18 cellular contexts compared by ENCODE assay signal in genomic region chr20:37517371-37517748, GRCh38. TPM values are rescaled to one million over a fixed set of nuclear protein-coding genes. Genes with fewer than 3 reads are reported as not detected.
DNase-seq lines count a peak whose midpoint lies in the region; ATAC-seq, FAIRE-seq and TF ChIP-seq lines count a peak whose summit lies in the region.
"Had no signal": no experiment of that assay in that cellular context is flagged by ENCODE, and none has a peak within 500 bp of the region (broad histone marks: within the 10 kb centered on the region; RNA-seq: fewer than 3 reads in every experiment).

No MANE protein-coding gene starts in this region.

- H3K4me2 ChIP-seq in K562 (ENCODE audit: insufficient read depth, low read length): no peak overlapping the region

- H3K36me3 ChIP-seq in K562 (ENCODE audit: control insufficient read depth, insufficient read depth, low read length): peaks cover 21% of the 10 kb centered on the region; the same call in 1 of the 3 replicates
- H3K36me3 ChIP-seq in vagina: peaks cover 0 to 20% of the 10 kb centered on the region in 2 donors

- WGBS in K562 (ENCODE audit: insufficient coverage, low coverage, missing lambda C conversion rate): 50% methylated on average over 5 of the region's 5 CpGs

- H3K27ac ChIP-seq in K562 (ENCODE audit: extremely low read depth, low read depth, low read length): no peak overlapping the region
- peak overlapping the region; percentile 25 for H3K27ac ChIP-seq in vagina
- H3K27ac ChIP-seq: upper lobe of right lung had no signal

- no peaks in the 10 kb centered on the region for H3K27me3 ChIP-seq in K562 (ENCODE audit: control insufficient read depth in 2 of 2, insufficient read depth in 2 of 2, low read length in 2 of 2)
- no peaks in the 10 kb centered on the region for H3K27me3 ChIP-seq in vagina
- H3K27me3 ChIP-seq: upper lobe of right lung had no signal

- peak overlapping the region; percentile 6 for H3K27ac Mint-ChIP-seq in neural crest cell (ENCODE audit: unreplicated experiment)
- H3K27ac Mint-ChIP-seq: activated CD4-positive, alpha-beta T cell treated with anti-CD3 and anti-CD28 coated beads for 36 hours; stimulated activated memory B cell treated with anti-CD40 and anti-IgM and Interleukin-4, amounts not matched to agents 10 μg/mL and 1 μg/mL and 100 μg/mL, for 72 hours had no signal

- TF ChIP-seq POLR2A in K562 (conservative IDR thresholded peaks at IDR 0.05) (no peak), vagina (IDR thresholded peaks at IDR 0.05) (no peak)

- POLR2A ChIA-PET in K562 (lab: Yijun Ruan, JAX): interaction anchor here (0.7 kb wide), 1 partner anchor 11 kb away, joined by 3 read pairs; no protein-coding TSS in a partner anchor

- peaks cover 52% of the 10 kb centered on the region for H3K4me1 Mint-ChIP-seq in neural crest cell

- CTCF ChIA-PET in K562 (lab: Yijun Ruan, JAX; ENCODE audit: low intra/inter-chr PET ratio): no interaction called here

- peaks cover 13% of the 10 kb centered on the region for H3K27me3 Mint-ChIP-seq in neural crest cell (ENCODE audit: low read depth)
- H3K27me3 Mint-ChIP-seq: activated CD4-positive, alpha-beta T cell treated with anti-CD3 and anti-CD28 coated beads for 36 hours; stimulated activated memory B cell treated with anti-CD40 and anti-IgM and Interleukin-4, amounts not matched to agents 10 μg/mL and 1 μg/mL and 100 μg/mL, for 72 hours had no signal

- H3K4me3 Mint-ChIP-seq in neural crest cell: no peak overlapping the region
- H3K4me3 Mint-ChIP-seq: activated CD4-positive, alpha-beta T cell treated with anti-CD3 and anti-CD28 coated beads for 36 hours; stimulated activated memory B cell treated with anti-CD40 and anti-IgM and Interleukin-4, amounts not matched to agents 10 μg/mL and 1 μg/mL and 100 μg/mL, for 72 hours had no signal

- intact Hi-C loops in K562 (cut with micrococcal nuclease) (no loop called here), vagina (cut with DNase I) (no loop called here)

- no peak for FAIRE-seq in K562 (lab: Jason Lieb, UNC)

- ATAC-seq in K562 (no peak), GM18861 (IDR thresholded peaks at IDR 0.05; ENCODE audit: unreplicated experiment) (no peak)
- ATAC-seq: activated CD4-positive, alpha-beta T cell treated with anti-CD3 and anti-CD28 coated beads for 36 hours; stimulated activated memory B cell treated with anti-CD40 and anti-IgM and Interleukin-4, amounts not matched to agents 10 μg/mL and 1 μg/mL and 100 μg/mL, for 72 hours had no signal

- no peaks in the 10 kb centered on the region for H3K9me3 Mint-ChIP-seq in neural crest cell
- H3K9me3 Mint-ChIP-seq: stimulated activated memory B cell treated with anti-CD40 and anti-IgM and Interleukin-4, amounts not matched to agents 10 μg/mL and 1 μg/mL and 100 μg/mL, for 72 hours had no signal

- no peaks in the 10 kb centered on the region; the same call in 1 of the 2 replicates for H4K20me1 ChIP-seq in K562 (replicated peaks; ENCODE audit: control insufficient read depth, insufficient read depth, low read length)

- no peak for TF ChIP-seq EP300 in K562 (IDR thresholded peaks at IDR 0.05; ENCODE audit: low read length)

- TSS peak; percentile 18 for BruUV-seq in K562 (replicated peaks; lab: Mats Ljungman, UMichigan)

- TF ChIP-seq CTCF in K562 (IDR thresholded peaks at IDR 0.05 in 2 of 3, conservative IDR thresholded peaks at IDR 0.05 in 1 of 3; ENCODE audit: insufficient read depth in 2 of 3, low read depth in 1 of 3, low read length in 3 of 3) (no peak), neural crest cell (conservative IDR thresholded peaks at IDR 0.05) (no peak), vagina (IDR thresholded peaks at IDR 0.05) (no peak)

- DNase-seq in NCI-H2196 treated with DMSO at 0.1 percent for 48 hours (lab: John Stamatoyannopoulos, UW; ENCODE audit: unreplicated experiment) (peak; percentile 71), NCI-H2196 (lab: John Stamatoyannopoulos, UW; ENCODE audit: unreplicated experiment) (no peak), K562 (ENCODE audit: extremely low read depth in 1 of 4, low spot score in 3 of 4) (no peak), neural crest cell (ENCODE audit: low read depth, low spot score) (no peak), vagina (ENCODE audit: extremely low spot score in 2 of 2) (no peak), GM19238 (ENCODE audit: insufficient read length, low spot score) (no peak), iPS-NIHi11 (ENCODE audit: low spot score) (no peak)
- DNase-seq: activated CD4-positive, alpha-beta T cell treated with anti-CD3 and anti-CD28 coated beads for 36 hours; activated gamma-delta T cell treated with Interleukin-2 at 50 U/mL for 16 hours; cortex of kidney; foreskin melanocyte; NCI-H1436 treated with DMSO at 0.1 percent for 48 hours; upper lobe of right lung had no signal

- no peaks in the 10 kb centered on the region for H3K9me1 ChIP-seq in K562 (ENCODE audit: control insufficient read depth, insufficient read depth, low read length)

- TF ChIP-seq RAD21 in K562 (CRISPR knock-in tag; conservative IDR thresholded peaks at IDR 0.05 in 1 of 2, IDR thresholded peaks at IDR 0.05 in 1 of 2): no peak

- no peak overlapping the region for H3K9ac ChIP-seq in K562 (ENCODE audit: insufficient read depth in 1 of 2, low read depth in 2 of 2, low read length in 2 of 2)

- no peaks in the 10 kb centered on the region; the same call in 2 of the 3 replicates for H3K79me2 ChIP-seq in K562 (ENCODE audit: control insufficient read depth, insufficient read depth, low read length)

- no peak overlapping the region for H3K4me3 ChIP-seq in K562
- H3K4me3 ChIP-seq in vagina: no peak overlapping the region
- H3K4me3 ChIP-seq: upper lobe of right lung had no signal

- in situ Hi-C loops in K562 (cut with MboI): no loop called here

- no peak overlapping the region for H2AFZ ChIP-seq in K562 (ENCODE audit: low read depth, low read length)

- peaks cover 27% of the 10 kb centered on the region for H3K36me3 Mint-ChIP-seq in neural crest cell (ENCODE audit: low read depth)

- peaks cover 0 to 5% of the 10 kb centered on the region in 2 experiments; a peak in 2 of 5 replicates for H3K4me1 ChIP-seq in K562 (replicated peaks in 1 of 2; ENCODE audit: control insufficient read depth in 2 of 2, insufficient read depth in 2 of 2, low read length in 2 of 2)
- H3K4me1 ChIP-seq in vagina: peaks cover 57% of the 10 kb centered on the region

- H3K9me3 ChIP-seq in K562 (replicated peaks; ENCODE audit: control insufficient read depth, insufficient read depth, low read depth, low read length): no peaks in the 10 kb centered on the region; the same call in 1 of the 2 replicates
- no peaks in the 10 kb centered on the region for H3K9me3 ChIP-seq in vagina
- H3K9me3 ChIP-seq: upper lobe of right lung had no signal

TF ChIP-seq in K562, 482 proteins besides CTCF, POLR2A, EP300 and RAD21 (continues in another document):
- TF ChIP-seq CBX3 (IDR thresholded peaks at IDR 0.05; ENCODE audit: borderline replicate concordance in 1 of 2, low read length in 2 of 2) (no peak), DLX4 (CRISPR knock-in tag; IDR thresholded peaks at IDR 0.05) (no peak), ETV1 (tag; conservative IDR thresholded peaks at IDR 0.05; ENCODE audit: low read depth) (no peak), ZNF408 (CRISPR knock-in tag; IDR thresholded peaks at IDR 0.05; ENCODE audit: low read depth) (no peak), BRCA1 (IDR thresholded peaks at IDR 0.05) (no peak), BRCA1 (CRISPR knock-in tag; IDR thresholded peaks at IDR 0.05) (no peak)

RNA-seq across cellular contexts. Expression of gene NNAT, which starts 3.7 kb away (rescaled TPM):
- not detected in 2 replicates for total RNA-seq in K562 (2011; cell fraction: chromatin; rRNA removed; ENCODE audit: low replicate concordance)
- not detected in 2 replicates for total RNA-seq in K562 (2011; cell fraction: nucleolus; rRNA removed)
- not detected in 2 replicates for total RNA-seq in K562 (2011; cell fraction: nucleoplasm; rRNA removed)
- total RNA-seq in K562 (2014; rRNA removed) (not detected in 2 replicates), K562 (2014; rRNA removed; fragmentation: Illumina TruSeq; extraction: Trizol) (not detected in 2 replicates), K562 (2015; rRNA removed; fragmentation: Illumina TruSeq; extraction: Trizol) (not detected in 2 replicates), K562 (2021) (0.13 TPM in 1 of 2 replicates, not detected in the other), neural crest cell (113 and 119 TPM in 2 replicates), vagina (8.3 TPM)
- polyA plus RNA-seq in K562 (2011; rRNA removed) (not detected in 2 replicates), K562 (2014; fragmentation: Illumina TruSeq; extraction: Trizol) (not detected in 2 replicates), K562 (2014; fragmentation: Nextera tagmentation; extraction: Ambion mirVana) (not detected), K562 (2014; rRNA removed) (not detected in 2 replicates)
- not detected in 2 replicates for polyA plus RNA-seq in K562 (2011; cell fraction: cytosol; rRNA removed)
- not detected in 2 replicates for polyA plus RNA-seq in K562 (2011; cell fraction: nucleus; rRNA removed)
- polyA plus RNA-seq in K562 (2012): 0.34 and 0.64 TPM in 2 replicates
- not detected in 2 replicates for polyA minus RNA-seq in K562 (2011; rRNA and poly(A)+ RNA removed)
- not detected in 2 replicates for polyA minus RNA-seq in K562 (2011; cell fraction: cytosol; rRNA and poly(A)+ RNA removed)
- polyA minus RNA-seq in K562 (2011; cell fraction: nucleus; rRNA and poly(A)+ RNA removed): not detected in 2 replicates
- total RNA-seq: A673, LHCN-M2, liver had no signal

RNA-seq across cellular contexts. Expression of gene BLCAP, which starts 10.3 kb away (rescaled TPM):
- total RNA-seq in K562 (2011; cell fraction: chromatin; rRNA removed; ENCODE audit: low replicate concordance): 43.7 and 53.8 TPM in 2 replicates
- 36.5 and 40.0 TPM in 2 replicates for total RNA-seq in K562 (2011; cell fraction: nucleolus; rRNA removed)
- total RNA-seq in K562 (2011; cell fraction: nucleoplasm; rRNA removed): 62.1 and 86.8 TPM in 2 replicates
- total RNA-seq in K562 (2014; rRNA removed) (20.6 and 24.2 TPM in 2 replicates), K562 (2014; rRNA removed; fragmentation: Illumina TruSeq; extraction: Trizol) (19.6 and 21.0 TPM in 2 replicates), K562 (2015; rRNA removed; fragmentation: Illumina TruSeq; extraction: Trizol) (26.4 and 27.6 TPM in 2 replicates), K562 (2021) (30.1 and 34.0 TPM in 2 replicates), neural crest cell (43.2 and 44.2 TPM in 2 replicates), vagina (81.3 TPM)
- polyA plus RNA-seq in K562 (2011; rRNA removed) (29.6 and 41.5 TPM in 2 replicates), K562 (2014; fragmentation: Illumina TruSeq; extraction: Trizol) (31.5 and 31.9 TPM in 2 replicates), K562 (2014; fragmentation: Nextera tagmentation; extraction: Ambion mirVana) (10 to 100 TPM; 16.9 to 17.3 TPM), K562 (2014; rRNA removed) (37.1 and 38.9 TPM in 2 replicates)
- polyA plus RNA-seq in K562 (2011; cell fraction: cytosol; rRNA removed): 47.2 and 47.4 TPM in 2 replicates
- polyA plus RNA-seq in K562 (2011; cell fraction: nucleus; rRNA removed): 31.4 and 37.8 TPM in 2 replicates
- polyA plus RNA-seq in K562 (2012): 25.2 and 30.6 TPM in 2 replicates
- 23.6 and 40.0 TPM in 2 replicates for polyA minus RNA-seq in K562 (2011; rRNA and poly(A)+ RNA removed)
- polyA minus RNA-seq in K562 (2011; cell fraction: cytosol; rRNA and poly(A)+ RNA removed): 11.2 and 17.5 TPM in 2 replicates
- 9.4 and 10.1 TPM in 2 replicates for polyA minus RNA-seq in K562 (2011; cell fraction: nucleus; rRNA and poly(A)+ RNA removed)

Comparison
In these comparisons a context has a peak if more than half of its experiments do, and no peak if none do; other contexts are left out.
1. RNA of gene NNAT, which starts 3.7 kb away (total RNA-seq): 113 to 119 TPM in neural crest cell; 8.3 TPM in vagina (single experiment) and 0.13 TPM in K562; every median in the first group is over 10 times any median in the second.